Comparison of ENCODE assay signal across 14 cellular contexts in the genomic region with DNA sequence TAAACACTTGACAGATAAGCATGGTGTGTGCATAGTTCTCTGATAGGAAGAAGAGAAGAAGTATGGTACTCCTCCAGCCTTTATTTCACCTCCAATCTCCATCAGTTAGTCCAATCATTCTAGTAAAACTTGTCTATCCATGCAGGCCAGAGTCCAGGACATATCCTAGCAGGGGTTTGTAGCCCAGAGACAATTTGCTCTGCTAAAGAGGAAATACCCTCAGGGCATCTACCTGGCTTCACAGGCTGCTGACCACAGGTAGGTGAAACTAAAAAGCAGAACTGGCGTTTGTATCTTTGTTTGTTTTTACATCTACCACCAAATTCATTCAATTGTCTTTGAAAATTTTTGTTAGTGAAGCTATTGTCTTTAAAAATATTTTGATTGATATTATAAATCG.
DNase-seq lines count a peak whose midpoint lies in the region; ATAC-seq and TF ChIP-seq lines count a peak whose summit lies in the region.
"Had no signal": no experiment of that assay in that cellular context is flagged by ENCODE, and none has a peak within 500 bp of the region (broad histone marks: within the 10 kb centered on the region; RNA-seq: fewer than 3 reads in every experiment).

No MANE protein-coding gene starts in this region.

- H4K20me1 ChIP-seq in smooth muscle cell (ENCODE audit: low read depth) = no peaks in the 10 kb centered on the region

- no peaks in the 10 kb centered on the region for H3K27me3 ChIP-seq in smooth muscle cell (ENCODE audit: low read depth)

- H3K4me1 ChIP-seq in smooth muscle cell (ENCODE audit: low read depth) = no peaks in the 10 kb centered on the region

- no peaks in the 10 kb centered on the region for H3K36me3 ChIP-seq in smooth muscle cell (ENCODE audit: low read depth)

- H3K4me3 ChIP-seq in smooth muscle cell = no peak overlapping the region
- H3K4me3 ChIP-seq: PC-9 had no signal

- H3K27ac ChIP-seq in smooth muscle cell (ENCODE audit: low read depth) = no peak overlapping the region
- H3K27ac ChIP-seq: PC-9 had no signal

- H3K9ac ChIP-seq in smooth muscle cell (ENCODE audit: low read depth) = no peak overlapping the region

- DNase-seq in NCI-H1417 (lab: John Stamatoyannopoulos, UW) = peak in 2 of 3 experiments; percentile 22 to 79
- DNase-seq in NCI-H1417 treated with DMSO at 0.1 percent for 48 hours (lab: John Stamatoyannopoulos, UW) = no peak
- peak; percentile 92 for DNase-seq in NCI-H146 (lab: John Stamatoyannopoulos, UW)
- peak; percentile 13 for DNase-seq in NCI-H774 (lab: John Stamatoyannopoulos, UW)
- DNase-seq in smooth muscle cell (lab: John Stamatoyannopoulos, UW; ENCODE audit: unreplicated experiment) = no peak
- no peak for DNase-seq in iPS-NIHi11 (ENCODE audit: low spot score)
- DNase-seq: GDM1, H9, KG1, NCI-H2107, NCI-H510A, T-helper 17 cell had no signal

- no peak overlapping the region for H3K4me2 ChIP-seq in smooth muscle cell
- H3K4me2 ChIP-seq: PC-9 had no signal

- no peaks in the 10 kb centered on the region for H3K9me3 ChIP-seq in smooth muscle cell (replicated peaks; ENCODE audit: low read depth)

- no peak for TF ChIP-seq CTCF in smooth muscle cell (IDR thresholded peaks at IDR 0.05; ENCODE audit: borderline replicate concordance, insufficient read depth, poor library complexity, severe bottlenecking)

- no peaks in the 10 kb centered on the region for H3K79me2 ChIP-seq in smooth muscle cell (ENCODE audit: low read depth)

- ATAC-seq in HG03439 (IDR thresholded peaks at IDR 0.05; ENCODE audit: unreplicated experiment) = no peak
- ATAC-seq: T-helper 17 cell had no signal

- no peaks in the 10 kb centered on the region for H3F3A ChIP-seq in smooth muscle cell (ENCODE audit: low read depth)

- peak overlapping the region; percentile 20 for H2AFZ ChIP-seq in smooth muscle cell (ENCODE audit: low read depth)
- H2AFZ ChIP-seq: PC-9 had no signal

- 79% methylated on average over 2 of the region's 2 CpGs for WGBS in smooth muscle cell (ENCODE audit: low lambda C conversion rate)

Comparison
In these comparisons a context has a peak if more than half of its experiments do, and no peak if none do; other contexts are left out.
1. DNase-seq: peak in NCI-H1417 (2 of 3), NCI-H146 (single experiment) and NCI-H774 (single experiment); none in NCI-H1417 treated with DMSO at 0.1 percent for 48 hours (single experiment), smooth muscle cell (single experiment) and iPS-NIHi11 (single experiment).